Comparison of ENCODE assay signal across 8 cellular contexts in genomic region chr16:1771864-1772361, GRCh38. TPM values are rescaled to one million over a fixed set of nuclear protein-coding genes. Genes with fewer than 3 reads are reported as not detected.
A peak's percentile ranks its signal among the peaks of the same experiment; 100 is the strongest.
DNase-seq lines count a peak whose midpoint lies in the region.

No MANE protein-coding gene starts in this region.

- H3K9me3 ChIP-seq in HAP-1, result no peaks in the 10 kb centered on the region

- H3K27me3 ChIP-seq in HAP-1 (ENCODE audit: low read depth), result no peaks in the 10 kb centered on the region

- H3K27ac ChIP-seq in skin epidermis, result peak overlapping the region in 20 of 21 experiments; percentile 85 to 99 (median 94)

- peaks cover 57% of the 10 kb centered on the region for H3K36me3 ChIP-seq in HAP-1 (replicated peaks)

- peaks cover 6% of the 10 kb centered on the region; the same call in 1 of the 2 replicates for H3K4me1 ChIP-seq in HAP-1

- H3K4me3 ChIP-seq in HAP-1 (peak overlapping the region; percentile 86), skin epidermis (peak overlapping the region; percentile 68 to 98 (median 86))

- in situ Hi-C loops in HAP-1 (cut with MboI; ENCODE audit: low sequenced_read_pairs), result loop anchor here (5.0 kb wide), 1 partner anchor 65 kb away; the partner anchor contains the start of gene MAPK8IP3

- DNase-seq in HAP-1 (ENCODE audit: low spot score in 2 of 2) (no peak), SW480 (ENCODE audit: low spot score) (peak; percentile 44), foreskin melanocyte (peak; percentile 21), GDM1 (lab: John Stamatoyannopoulos, UW) (no peak), GF-D8 (lab: John Stamatoyannopoulos, UW) (no peak), globus pallidus (ENCODE audit: low spot score) (no peak), mesenteric fat pad (ENCODE audit: low spot score) (no peak)

RNA-seq across cellular contexts. Expression of gene NME3, which starts 0.6 kb away (rescaled TPM):
- 34.6 TPM for total RNA-seq in mesenteric fat pad

RNA-seq across cellular contexts. Expression of gene EME2, which starts 0.7 kb away (rescaled TPM):
- 14.5 TPM for total RNA-seq in mesenteric fat pad

RNA-seq across cellular contexts. Expression of gene MRPS34, which starts 1.0 kb away (rescaled TPM):
- 71.3 TPM for total RNA-seq in mesenteric fat pad

RNA-seq across cellular contexts. Expression of gene SPSB3, which starts 10.5 kb away (rescaled TPM):
- 28.8 TPM for total RNA-seq in mesenteric fat pad

RNA-seq across cellular contexts. Expression of gene NUBP2, which starts 10.8 kb away (rescaled TPM):
- 35.1 TPM for total RNA-seq in mesenteric fat pad

Comparison
In these comparisons a context has a peak if more than half of its experiments do, and no peak if none do; other contexts are left out.
1. DNase-seq: peak in SW480 (single experiment) and foreskin melanocyte (single experiment); none in HAP-1 (0 of 2), GDM1 (single experiment), GF-D8 (single experiment), globus pallidus (single experiment) and mesenteric fat pad (single experiment).